ENCODE assay signal across 14 cellular contexts in the genomic region with DNA sequence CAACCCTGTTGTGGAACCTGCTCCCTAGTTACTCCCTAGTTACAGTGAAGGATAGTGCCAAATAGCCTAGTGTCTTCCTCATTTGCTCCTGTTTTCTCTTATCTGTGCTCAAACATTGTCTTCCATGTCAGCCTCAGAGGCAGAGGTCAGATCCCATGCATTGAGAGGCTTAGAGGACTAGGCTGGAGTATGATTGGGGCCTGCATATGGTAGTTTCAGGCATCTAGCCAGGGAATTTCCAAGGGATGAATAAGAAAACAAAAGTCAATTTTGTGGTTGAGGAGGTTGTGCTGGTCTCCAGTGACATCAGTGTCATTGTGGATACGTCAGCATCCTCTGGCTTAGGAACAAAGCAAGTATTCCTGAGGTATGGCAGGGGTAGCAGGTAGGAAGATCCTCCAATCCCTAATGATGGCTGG. TPM values are rescaled to one million over a fixed set of nuclear protein-coding genes. Genes with fewer than 3 reads are reported as not detected.
A peak's percentile ranks its signal among the peaks of the same experiment; 100 is the strongest.
DNase-seq lines count a peak whose midpoint lies in the region; ATAC-seq and TF ChIP-seq lines count a peak whose summit lies in the region.
"Had no signal": no experiment of that assay in that cellular context is flagged by ENCODE, and none has a peak within 500 bp of the region (broad histone marks: within the 10 kb centered on the region; RNA-seq: fewer than 3 reads in every experiment).

No MANE protein-coding gene starts in this region.

- H3K4me1 Mint-ChIP-seq in activated T-helper 17 cell treated with anti-CD3 and anti-CD28 coated beads, Interleukin-2, amount 50 U/mL, for 72 hours, result no peaks in the 10 kb centered on the region
- H3K4me1 Mint-ChIP-seq in CD8-positive, alpha-beta T cell (ENCODE audit: low read depth), result peaks cover 2% of the 10 kb centered on the region
- H3K4me1 Mint-ChIP-seq: activated B cell treated with CpG ODN at 0.5 μM for 24 hours had no signal

- no peaks in the 10 kb centered on the region for H3K27me3 Mint-ChIP-seq in activated T-helper 17 cell treated with anti-CD3 and anti-CD28 coated beads, Interleukin-2, amount 50 U/mL, for 72 hours
- H3K27me3 Mint-ChIP-seq in CD8-positive, alpha-beta T cell (ENCODE audit: low read depth), result no peaks in the 10 kb centered on the region
- H3K27me3 Mint-ChIP-seq: activated B cell treated with CpG ODN at 0.5 μM for 24 hours had no signal

- peak overlapping the region; percentile 3 for H3K27ac Mint-ChIP-seq in activated T-helper 17 cell treated with anti-CD3 and anti-CD28 coated beads, Interleukin-2, amount 50 U/mL, for 72 hours
- H3K27ac Mint-ChIP-seq in CD8-positive, alpha-beta T cell, result no peak overlapping the region
- H3K27ac Mint-ChIP-seq: activated B cell treated with CpG ODN at 0.5 μM for 24 hours had no signal

- DNase-seq in ACHN, result peak; percentile 34
- DNase-seq in HCEC 1CT, result peak; percentile 82
- peak; percentile 25 for DNase-seq in glomerular endothelial cell (ENCODE audit: extremely low read depth, low read depth, low spot score)
- DNase-seq in CD8-positive, alpha-beta T cell, result no peak
- no peak for DNase-seq in GM10248 (ENCODE audit: extremely low spot score)
- no peak for DNase-seq in stimulated activated CD4-positive, alpha-beta T cell treated with anti-CD3 and anti-CD28 coated beads, Interleukin-4, amount 100 ng/mL, for 1 hour
- DNase-seq: activated B cell treated with CpG ODN at 0.5 μM for 24 hours, C1 segment of cervical spinal cord, lower lobe of right lung, pancreas had no signal

- POLR2A ChIA-PET in CD8-positive, alpha-beta T cell (lab: Charles Lee), result interaction anchor here (0.6 kb wide), 1 partner anchor 21 kb away, joined by 3 read pairs; no protein-coding TSS in a partner anchor
- POLR2A ChIA-PET in GM10248 (lab: Yijun Ruan, JAX), result no interaction called here

- in situ Hi-C loops in ACHN (cut with HindIII; ENCODE audit: low pct_ligation_motif_present, low pct_unique_long_range_greater_than_20kb, low sequenced_read_pairs), result no loop called here

- H3K36me3 Mint-ChIP-seq in activated T-helper 17 cell treated with anti-CD3 and anti-CD28 coated beads, Interleukin-2, amount 50 U/mL, for 72 hours (ENCODE audit: low read depth), result peaks cover 55% of the 10 kb centered on the region
- peaks cover 55% of the 10 kb centered on the region for H3K36me3 Mint-ChIP-seq in CD8-positive, alpha-beta T cell

- CTCF ChIA-PET in CD8-positive, alpha-beta T cell (lab: Charles Lee), result no interaction called here
- CTCF ChIA-PET in GM10248 (lab: Yijun Ruan, JAX), result no interaction called here

- no peaks in the 10 kb centered on the region for H3K9me3 ChIP-seq in CD8-positive, alpha-beta T cell (ENCODE audit: low read length)
- H3K9me3 ChIP-seq: pancreas had no signal

- no peak overlapping the region for H3K4me3 ChIP-seq in CD8-positive, alpha-beta T cell (ENCODE audit: low read depth, low read length)
- H3K4me3 ChIP-seq: gastroesophageal sphincter, lower lobe of right lung, pancreas had no signal

- peaks cover 5% of the 10 kb centered on the region for H3K9me3 Mint-ChIP-seq in activated T-helper 17 cell treated with anti-CD3 and anti-CD28 coated beads, Interleukin-2, amount 50 U/mL, for 72 hours
- peaks cover 12% of the 10 kb centered on the region for H3K9me3 Mint-ChIP-seq in CD8-positive, alpha-beta T cell

- no peak for ATAC-seq in activated T-helper 17 cell treated with anti-CD3 and anti-CD28 coated beads, Interleukin-2, amount 50 U/mL, for 72 hours (replicated peaks)
- ATAC-seq in CD8-positive, alpha-beta T cell, result no peak
- ATAC-seq in GM18519 (IDR thresholded peaks at IDR 0.05; ENCODE audit: low FRiP score, unreplicated experiment), result no peak
- ATAC-seq: gastroesophageal sphincter, lower lobe of right lung had no signal

- no peaks in the 10 kb centered on the region for H3K4me1 ChIP-seq in CD8-positive, alpha-beta T cell (ENCODE audit: insufficient read depth, low read length)
- H3K4me1 ChIP-seq: lower lobe of right lung, pancreas had no signal

- H3K4me3 Mint-ChIP-seq in activated T-helper 17 cell treated with anti-CD3 and anti-CD28 coated beads, Interleukin-2, amount 50 U/mL, for 72 hours, result no peak overlapping the region
- no peak overlapping the region for H3K4me3 Mint-ChIP-seq in CD8-positive, alpha-beta T cell
- H3K4me3 Mint-ChIP-seq: activated B cell treated with CpG ODN at 0.5 μM for 24 hours had no signal

- H3K36me3 ChIP-seq in CD8-positive, alpha-beta T cell (ENCODE audit: insufficient read depth, low read length), result peaks cover 25% of the 10 kb centered on the region

- no peak overlapping the region for H3K27ac ChIP-seq in CD8-positive, alpha-beta T cell (ENCODE audit: low read depth, low read length)
- H3K27ac ChIP-seq: gastroesophageal sphincter, lower lobe of right lung, pancreas, RWPE1 had no signal

- H3K27me3 ChIP-seq in CD8-positive, alpha-beta T cell (ENCODE audit: insufficient read depth, low read length), result no peaks in the 10 kb centered on the region
- H3K27me3 ChIP-seq: gastroesophageal sphincter, pancreas had no signal

- TF ChIP-seq CTCF in CD8-positive, alpha-beta T cell (IDR thresholded peaks at IDR 0.05), result no peak
- no peak for TF ChIP-seq CTCF in GM10248 (IDR thresholded peaks at IDR 0.05; ENCODE audit: control extremely low read depth, extremely low read depth, low read depth, missing control alignments)

- intact Hi-C loops in CD8-positive, alpha-beta T cell (cut with DNase I, micrococcal nuclease), result no loop called here

RNA-seq across cellular contexts. Expression of gene ZNF546, which starts 9.4 kb away (rescaled TPM):
- 10 to 100 TPM in 1 of 2 donors, 1 to 10 TPM in 1; 5.8 to 10.2 TPM for total RNA-seq in activated T-helper 17 cell treated with anti-CD3 and anti-CD28 coated beads, Interleukin-2, amount 50 U/mL, for 72 hours
- total RNA-seq in glomerular endothelial cell, result 0.99 and 2.7 TPM in 2 replicates
- 1 to 10 TPM; 1.6 to 2.4 TPM for total RNA-seq in CD8-positive, alpha-beta T cell

RNA-seq across cellular contexts. Expression of gene PSMC4, which starts 35.3 kb away (rescaled TPM):
- 100 to 1,000 TPM in 1 of 2 donors, 10 to 100 TPM in 1; 66.4 to 121 TPM for total RNA-seq in activated T-helper 17 cell treated with anti-CD3 and anti-CD28 coated beads, Interleukin-2, amount 50 U/mL, for 72 hours
- total RNA-seq in glomerular endothelial cell, result 132 TPM in 2 replicates
- total RNA-seq in CD8-positive, alpha-beta T cell, result 10 to 100 TPM; 75.9 to 79.0 TPM

RNA-seq across cellular contexts. Expression of gene ZNF780B, which starts 49.7 kb away (rescaled TPM):
- total RNA-seq in activated T-helper 17 cell treated with anti-CD3 and anti-CD28 coated beads, Interleukin-2, amount 50 U/mL, for 72 hours, result 10 to 100 TPM; 12.1 to 20.9 TPM
- 7.7 and 11.3 TPM in 2 replicates for total RNA-seq in glomerular endothelial cell
- total RNA-seq in CD8-positive, alpha-beta T cell, result 10 to 100 TPM in 1 of 2 experiments, 1 to 10 TPM in 1; 9.8 to 14.8 TPM

Comparison
In these comparisons a context has a peak if more than half of its experiments do, and no peak if none do; other contexts are left out.
1. DNase-seq: peak in ACHN (single experiment), HCEC 1CT (single experiment) and glomerular endothelial cell (single experiment); none in CD8-positive, alpha-beta T cell (0 of 7), GM10248 (single experiment) and stimulated activated CD4-positive, alpha-beta T cell treated with anti-CD3 and anti-CD28 coated beads, Interleukin-4, amount 100 ng/mL, for 1 hour (single experiment).